In genomic region chr12:113907446-113908180, GRCh38 we compare ENCODE assay signal across 25 cellular contexts.
"Had no signal": no experiment of that assay in that cellular context is flagged by ENCODE, and none has a peak within 500 bp of the region (broad histone marks: within the 10 kb centered on the region; RNA-seq: fewer than 3 reads in every experiment).

No MANE protein-coding gene starts in this region.

- H3K27me3 ChIP-seq: brain microvascular endothelial cell, colonic mucosa, esophagus squamous epithelium, gastroesophageal sphincter, heart right ventricle had no signal

- H3K4me1 ChIP-seq: colonic mucosa, gastroesophageal sphincter, heart right ventricle had no signal

- H3K36me3 ChIP-seq: brain microvascular endothelial cell, colonic mucosa had no signal

- H3K4me3 ChIP-seq: colonic mucosa, esophagus squamous epithelium, gastroesophageal sphincter, heart right ventricle had no signal

- H3K9me3 Mint-ChIP-seq: activated CD4-positive, alpha-beta memory T cell treated with anti-CD3 and anti-CD28 coated beads, Interleukin-2, amount 10 ng/mL, durations not matched to agents 7 days and 5 days; activated CD4-positive, alpha-beta T cell treated with anti-CD3 and anti-CD28 coated beads, Interleukin-2, amount 10 ng/mL, durations not matched to agents 7 days and 5 days; activated T-cell treated with anti-CD3 and anti-CD28 coated beads, Interleukin-2, amount 50 U/mL, for 4 hours; activated T-helper 17 cell treated with anti-CD3 and anti-CD28 coated beads, Interleukin-2, amount 50 U/mL, for 72 hours had no signal

- H3K27ac ChIP-seq: brain microvascular endothelial cell, colonic mucosa, epithelial cell of prostate, esophagus squamous epithelium, gastroesophageal sphincter, heart right ventricle had no signal

- H3K27ac Mint-ChIP-seq: activated CD4-positive, alpha-beta memory T cell treated with anti-CD3 and anti-CD28 coated beads, Interleukin-2, amount 10 ng/mL, durations not matched to agents 7 days and 5 days; activated CD4-positive, alpha-beta T cell treated with anti-CD3 and anti-CD28 coated beads, Interleukin-2, amount 10 ng/mL, durations not matched to agents 7 days and 5 days; activated naive CD8-positive, alpha-beta T cell; activated T-helper 17 cell treated with anti-CD3 and anti-CD28 coated beads, Interleukin-2, amount 50 U/mL, for 72 hours had no signal

- ATAC-seq: activated T-cell treated with anti-CD3 and anti-CD28 coated beads, Interleukin-2, amount 50 U/mL, for 4 hours; activated T-helper 17 cell treated with anti-CD3 and anti-CD28 coated beads, Interleukin-2, amount 50 U/mL, for 72 hours; gastroesophageal sphincter; heart right ventricle had no signal

- H3K4me3 Mint-ChIP-seq: activated CD4-positive, alpha-beta memory T cell treated with anti-CD3 and anti-CD28 coated beads, Interleukin-2, amount 10 ng/mL, durations not matched to agents 7 days and 5 days; activated CD4-positive, alpha-beta T cell treated with anti-CD3 and anti-CD28 coated beads, Interleukin-2, amount 10 ng/mL, durations not matched to agents 7 days and 5 days; activated naive CD8-positive, alpha-beta T cell; activated T-cell treated with anti-CD3 and anti-CD28 coated beads, Interleukin-2, amount 50 U/mL, for 4 hours; activated T-helper 17 cell treated with anti-CD3 and anti-CD28 coated beads, Interleukin-2, amount 50 U/mL, for 72 hours had no signal

- H3K4me1 Mint-ChIP-seq: activated CD4-positive, alpha-beta memory T cell treated with anti-CD3 and anti-CD28 coated beads, Interleukin-2, amount 10 ng/mL, durations not matched to agents 7 days and 5 days; activated CD4-positive, alpha-beta T cell treated with anti-CD3 and anti-CD28 coated beads, Interleukin-2, amount 10 ng/mL, durations not matched to agents 7 days and 5 days had no signal

- H3K9me3 ChIP-seq: colonic mucosa, esophagus squamous epithelium, gastroesophageal sphincter had no signal

- DNase-seq: activated CD4-positive, alpha-beta memory T cell treated with anti-CD3 and anti-CD28 coated beads, Interleukin-2, amount 10 ng/mL, durations not matched to agents 7 days and 5 days; activated CD4-positive, alpha-beta T cell treated with anti-CD3 and anti-CD28 coated beads for 1 hour; activated CD4-positive, alpha-beta T cell treated with anti-CD3 and anti-CD28 coated beads for 4 hours; activated CD4-positive, alpha-beta T cell treated with anti-CD3 and anti-CD28 coated beads, Interleukin-2, amount 10 ng/mL, durations not matched to agents 7 days and 5 days; activated CD4-positive, alpha-beta T cell treated with anti-CD3 and anti-CD28 coated beads, Interleukin-2, amount 50 U/mL, for 4 hours; activated CD8-positive, alpha-beta memory T cell treated with anti-CD3 and anti-CD28 coated beads, Interleukin-2, amount 50 U/mL, for 48 hours; activated effector memory CD4-positive, alpha-beta T cell treated with Interleukin-2 at 50 U/mL for 16 hours; activated gamma-delta T cell treated with Interleukin-2 at 50 U/mL for 16 hours; activated naive CD4-positive, alpha-beta T cell treated with anti-CD3 and anti-CD28 coated beads, Interleukin-2, amount 50 U/mL, for 16 hours; activated naive CD4-positive, alpha-beta T cell treated with Interleukin-2 at 50 U/mL for 16 hours; activated T-cell treated with anti-CD3 and anti-CD28 coated beads, Interleukin-2, amount 50 U/mL, for 4 hours; amniotic stem cell; anterior cingulate cortex; brain microvascular endothelial cell; caudate nucleus; colonic mucosa; effector CD8-positive, alpha-beta T cell; esophagus squamous epithelium; foreskin melanocyte; heart right ventricle; T-helper 2 cell had no signal

- H3K27me3 Mint-ChIP-seq: activated CD4-positive, alpha-beta memory T cell treated with anti-CD3 and anti-CD28 coated beads, Interleukin-2, amount 10 ng/mL, durations not matched to agents 7 days and 5 days; activated CD4-positive, alpha-beta T cell treated with anti-CD3 and anti-CD28 coated beads, Interleukin-2, amount 10 ng/mL, durations not matched to agents 7 days and 5 days; activated naive CD8-positive, alpha-beta T cell; activated T-helper 17 cell treated with anti-CD3 and anti-CD28 coated beads, Interleukin-2, amount 50 U/mL, for 72 hours had no signal
